2 cellular contexts compared by ENCODE assay signal in the genomic region with DNA sequence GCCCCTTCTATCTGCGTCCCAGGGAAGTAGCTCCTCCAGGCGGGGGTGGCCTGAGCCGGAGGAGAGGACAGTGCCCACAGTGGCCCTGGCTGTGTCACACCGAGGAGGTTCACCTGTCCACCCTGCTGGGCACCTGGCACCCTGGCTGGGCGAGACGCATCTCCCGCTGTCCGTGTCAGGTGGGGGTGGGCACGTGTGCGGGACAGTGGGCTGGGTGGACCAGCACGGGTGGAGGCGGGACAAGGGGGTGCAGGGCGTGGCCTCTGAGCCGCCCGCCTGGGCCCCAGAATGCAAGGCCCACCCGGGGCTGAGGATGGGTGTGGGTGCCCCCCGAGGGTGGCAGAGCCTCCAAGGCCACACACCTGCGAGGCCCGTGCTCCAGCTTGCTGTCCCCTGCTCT.
TF ChIP-seq lines count a peak whose summit lies in the region.

No MANE protein-coding gene starts in this region.

TF ChIP-seq in IMR-90, 13 proteins besides CTCF, POLR2A, EP300 and RAD21:
- TF ChIP-seq RCOR1 (IDR thresholded peaks at IDR 0.05; ENCODE audit: insufficient replicate concordance, low read length) (no peak), BHLHE40 (IDR thresholded peaks at IDR 0.05; ENCODE audit: low read depth, low read length) (no peak), FOS (IDR thresholded peaks at IDR 0.05; ENCODE audit: low read depth, low read length) (no peak), SMC3 (IDR thresholded peaks at IDR 0.05; ENCODE audit: low read depth, low read length) (no peak), MAFK (IDR thresholded peaks at IDR 0.05; ENCODE audit: low read depth, low read length) (no peak), CHD1 (IDR thresholded peaks at IDR 0.05; ENCODE audit: low read depth, low read length) (no peak)
- TF ChIP-seq, protein P1, sequence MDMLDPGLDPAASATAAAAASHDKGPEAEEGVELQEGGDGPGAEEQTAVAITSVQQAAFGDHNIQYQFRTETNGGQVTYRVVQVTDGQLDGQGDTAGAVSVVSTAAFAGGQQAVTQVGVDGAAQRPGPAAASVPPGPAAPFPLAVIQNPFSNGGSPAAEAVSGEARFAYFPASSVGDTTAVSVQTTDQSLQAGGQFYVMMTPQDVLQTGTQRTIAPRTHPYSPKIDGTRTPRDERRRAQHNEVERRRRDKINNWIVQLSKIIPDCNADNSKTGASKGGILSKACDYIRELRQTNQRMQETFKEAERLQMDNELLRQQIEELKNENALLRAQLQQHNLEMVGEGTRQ (IDR thresholded peaks at IDR 0.05; ENCODE audit: low read depth, low read length): no peak
TF ChIP-seq in IMR-90: peak in this region for 0.

TF ChIP-seq in H1, 55 proteins besides CTCF, POLR2A, EP300 and RAD21:
- TF ChIP-seq TEAD4 (IDR thresholded peaks at IDR 0.05; ENCODE audit: low read depth, low read length) (no peak), SIRT6 (IDR thresholded peaks at IDR 0.05; ENCODE audit: low read length) (no peak), SIX5 (IDR thresholded peaks at IDR 0.05; ENCODE audit: low read depth, low read length) (no peak), SAP30 (IDR thresholded peaks at IDR 0.05; ENCODE audit: insufficient read depth, insufficient replicate concordance, low read length) (no peak)
